In genomic region chr5:168578506-168579205, GRCh38 we compare ENCODE assay signal across 2 cellular contexts.
TF ChIP-seq lines count a peak whose summit lies in the region.

No MANE protein-coding gene starts in this region.

TF ChIP-seq in SK-N-SH treated with all-trans-retinoic acid at 6 μM for 48 hours, 23 proteins besides CTCF, POLR2A, EP300 and RAD21:
- TF ChIP-seq POU6F1 (CRISPR knock-in tag; IDR thresholded peaks at IDR 0.05; ENCODE audit: borderline replicate concordance, low read depth) (no peak), GLIS3 (CRISPR knock-in tag; IDR thresholded peaks at IDR 0.05) (no peak), CREB5 (CRISPR knock-in tag; IDR thresholded peaks at IDR 0.05; ENCODE audit: low read depth) (no peak), ZNF565 (CRISPR knock-in tag; conservative IDR thresholded peaks at IDR 0.05; ENCODE audit: low read depth) (no peak), ZNF8 (CRISPR knock-in tag; IDR thresholded peaks at IDR 0.05) (no peak), PPARA (CRISPR knock-in tag; IDR thresholded peaks at IDR 0.05; ENCODE audit: borderline replicate concordance) (no peak), RARB (CRISPR knock-in tag; IDR thresholded peaks at IDR 0.05) (no peak), ZNF70 (CRISPR knock-in tag; IDR thresholded peaks at IDR 0.05) (no peak)

TF ChIP-seq in endothelial cell of umbilical vein, 7 proteins besides CTCF, POLR2A, EP300 and RAD21 (continued from another document):
- TF ChIP-seq FOS (IDR thresholded peaks at IDR 0.05; ENCODE audit: borderline replicate concordance, insufficient read depth, low read length): no peak
